In the genomic region with DNA sequence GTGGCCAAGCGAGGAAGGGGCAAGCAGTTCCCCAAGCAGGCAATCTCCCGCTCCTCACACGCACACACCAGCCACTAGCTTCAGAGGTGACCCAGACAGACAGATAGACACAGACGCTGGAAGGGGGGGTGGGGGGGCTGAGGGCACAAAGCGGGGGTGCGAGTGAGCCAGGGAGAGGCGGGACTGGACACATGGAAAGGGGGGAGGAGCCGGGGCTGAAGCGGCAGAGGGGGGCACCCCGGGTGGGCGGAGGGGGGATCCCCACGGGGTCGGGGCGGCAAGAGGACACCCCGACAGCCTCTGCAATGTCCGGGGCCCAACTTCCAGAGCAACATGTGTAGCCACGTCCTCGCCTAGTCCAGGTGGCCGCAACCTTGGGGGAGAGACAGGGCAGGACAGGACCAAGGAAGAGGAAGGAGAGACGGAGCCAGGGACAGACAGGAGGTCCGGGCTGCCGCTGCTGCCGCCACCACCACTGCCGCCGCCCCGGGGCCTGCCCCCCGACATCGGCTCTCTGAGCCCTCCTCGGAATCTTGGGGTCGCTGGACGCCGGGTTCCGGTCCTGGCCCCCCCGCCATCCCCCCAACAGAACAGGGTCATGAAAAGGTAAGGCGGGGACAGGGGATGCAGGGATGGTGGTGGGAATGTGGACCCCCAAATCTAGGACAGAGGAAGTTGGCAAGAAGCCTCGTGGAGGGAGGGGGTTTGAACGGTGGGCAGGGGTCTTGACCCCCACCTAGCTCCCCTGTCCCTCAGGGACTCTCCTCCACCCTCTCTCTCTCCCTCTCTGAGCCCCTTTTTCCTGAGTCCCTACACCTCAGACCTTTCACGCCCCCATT, we compare ENCODE assay signal across 11 cellular contexts. TPM values are rescaled to one million over a fixed set of nuclear protein-coding genes. Genes with fewer than 3 reads are reported as not detected.
DNase-seq lines count a peak whose midpoint lies in the region; ATAC-seq, FAIRE-seq and TF ChIP-seq lines count a peak whose summit lies in the region.
"Had no signal": no experiment of that assay in that cellular context is flagged by ENCODE, and none has a peak within 500 bp of the region (broad histone marks: within the 10 kb centered on the region; RNA-seq: fewer than 3 reads in every experiment).

No MANE protein-coding gene starts in this region.

- peaks cover 39% of the 10 kb centered on the region for H3K4me1 Mint-ChIP-seq in activated T-cell treated with anti-CD3 and anti-CD28 coated beads, Interleukin-2, amount 50 U/mL, for 4 hours (ENCODE audit: low read depth)
- H3K4me1 Mint-ChIP-seq in stimulated activated naive B cell treated with anti-CD40 and anti-IgM and Interleukin-4, amounts not matched to agents 10 μg/mL and 1 μg/mL and 100 μg/mL, for 72 hours = peaks cover 47 to 71% of the 10 kb centered on the region in 2 donors

- H3K27ac ChIP-seq in fibroblast of lung (ENCODE audit: insufficient read depth, low read length) = no peak overlapping the region

- H3K27me3 Mint-ChIP-seq in activated T-cell treated with anti-CD3 and anti-CD28 coated beads, Interleukin-2, amount 50 U/mL, for 4 hours (ENCODE audit: low read depth) = peaks cover 33% of the 10 kb centered on the region
- peaks cover 46 to 47% of the 10 kb centered on the region in 2 donors for H3K27me3 Mint-ChIP-seq in stimulated activated naive B cell treated with anti-CD40 and anti-IgM and Interleukin-4, amounts not matched to agents 10 μg/mL and 1 μg/mL and 100 μg/mL, for 72 hours

- peak overlapping the region; percentile 59 for H3K4me3 Mint-ChIP-seq in activated T-cell treated with anti-CD3 and anti-CD28 coated beads, Interleukin-2, amount 50 U/mL, for 4 hours
- peak overlapping the region; percentile 65 to 78 for H3K4me3 Mint-ChIP-seq in stimulated activated naive B cell treated with anti-CD40 and anti-IgM and Interleukin-4, amounts not matched to agents 10 μg/mL and 1 μg/mL and 100 μg/mL, for 72 hours
- H3K4me3 Mint-ChIP-seq: T-helper 2 cell treated with Interferon-gamma antibody and Interleukin-4, amounts not matched to agents 5 μg/mL and 100 μg/mL, for 36 hours had no signal

- H3K4me2 ChIP-seq in fibroblast of lung (ENCODE audit: extremely low read depth, insufficient read depth, low read length) = peak overlapping the region; percentile 48

- no peak for TF ChIP-seq CTCF in fibroblast of lung (conservative IDR thresholded peaks at IDR 0.05 in 1 of 2, IDR thresholded peaks at IDR 0.05 in 1 of 2; ENCODE audit: low read depth in 1 of 2, low read length in 2 of 2)

- FAIRE-seq in GM12892 (lab: Jason Lieb, UNC) = no peak
- FAIRE-seq: frontal cortex had no signal

- no peak for TF ChIP-seq POLR2A in GM12892 (IDR thresholded peaks at IDR 0.05; ENCODE audit: low read depth, low read length)

- H3K27me3 ChIP-seq in fibroblast of lung (ENCODE audit: control insufficient read depth, insufficient read depth, low read length) = peaks cover 32% of the 10 kb centered on the region

- H3K36me3 Mint-ChIP-seq in activated T-cell treated with anti-CD3 and anti-CD28 coated beads, Interleukin-2, amount 50 U/mL, for 4 hours (ENCODE audit: insufficient read depth) = no peaks in the 10 kb centered on the region
- H3K36me3 Mint-ChIP-seq in stimulated activated naive B cell treated with anti-CD40 and anti-IgM and Interleukin-4, amounts not matched to agents 10 μg/mL and 1 μg/mL and 100 μg/mL, for 72 hours = peaks cover 3 to 10% of the 10 kb centered on the region in 2 donors

- H2AFZ ChIP-seq in fibroblast of lung (ENCODE audit: low read length) = no peak overlapping the region

- H3K4me3 ChIP-seq in fibroblast of lung (replicated peaks in 1 of 4; ENCODE audit: control extremely low read depth in 1 of 4, insufficient read depth in 1 of 4, low read depth in 3 of 4, low read length in 4 of 4) = no peak overlapping the region

- DNase-seq in activated T-cell treated with anti-CD3 and anti-CD28 coated beads, Interleukin-2, amount 50 U/mL, for 4 hours = no peak
- DNase-seq in activated T-cell treated with anti-CD3 and anti-CD28 coated beads, Interleukin-2, amount 50 U/mL, for 1 hour = no peak
- DNase-seq in fibroblast of lung (ENCODE audit: low read depth in 2 of 2) (no peak), GM12892 (ENCODE audit: insufficient read length) (no peak)
- no peak for DNase-seq in stimulated activated naive B cell treated with anti-CD40 and anti-IgM and Interleukin-4, amounts not matched to agents 10 μg/mL and 1 μg/mL and 100 μg/mL, for 72 hours
- no peak for DNase-seq in stimulated activated CD4-positive, alpha-beta T cell treated with anti-CD3 and anti-CD28 coated beads, Interleukin-1b, Interleukin-23, amount 100 ng/mL, for 48 hours

- no peaks in the 10 kb centered on the region for H3K36me3 ChIP-seq in fibroblast of lung (ENCODE audit: control insufficient read depth, insufficient read depth, low read length)

- peaks cover 15% of the 10 kb centered on the region for H3K79me2 ChIP-seq in fibroblast of lung (ENCODE audit: control insufficient read depth, insufficient read depth, low read length)

- no peaks in the 10 kb centered on the region for H4K20me1 ChIP-seq in fibroblast of lung (ENCODE audit: control insufficient read depth, extremely low read depth, insufficient read depth, low read length)

- H3K9me3 ChIP-seq in fibroblast of lung (ENCODE audit: control insufficient read depth, insufficient read depth, low read depth, low read length) = no peaks in the 10 kb centered on the region

- no peaks in the 10 kb centered on the region for H3K4me1 ChIP-seq in fibroblast of lung (ENCODE audit: control insufficient read depth, extremely low read depth, insufficient read depth, low read length)

- H3K9me3 Mint-ChIP-seq in activated T-cell treated with anti-CD3 and anti-CD28 coated beads, Interleukin-2, amount 50 U/mL, for 4 hours = peaks cover 3% of the 10 kb centered on the region
- peaks cover 5 to 6% of the 10 kb centered on the region in 2 donors for H3K9me3 Mint-ChIP-seq in stimulated activated naive B cell treated with anti-CD40 and anti-IgM and Interleukin-4, amounts not matched to agents 10 μg/mL and 1 μg/mL and 100 μg/mL, for 72 hours
- H3K9me3 Mint-ChIP-seq: T-helper 2 cell treated with Interferon-gamma antibody and Interleukin-4, amounts not matched to agents 5 μg/mL and 100 μg/mL, for 36 hours had no signal

- no peak overlapping the region for H3K9ac ChIP-seq in fibroblast of lung (ENCODE audit: insufficient read depth, low read length)

- H3K27ac Mint-ChIP-seq in stimulated activated naive B cell treated with anti-CD40 and anti-IgM and Interleukin-4, amounts not matched to agents 10 μg/mL and 1 μg/mL and 100 μg/mL, for 72 hours = peak overlapping the region; percentile 59

- ATAC-seq in activated T-cell treated with anti-CD3 and anti-CD28 coated beads, Interleukin-2, amount 50 U/mL, for 4 hours = no peak
- ATAC-seq in SK-N-SH treated with all-trans-retinoic acid at 6 μM for 48 hours (peak; percentile 5; the same call in 1 of the 3 replicates), HG02852 (IDR thresholded peaks at IDR 0.05; ENCODE audit: unreplicated experiment) (no peak)
- no peak for ATAC-seq in stimulated activated naive B cell treated with anti-CD40 and anti-IgM and Interleukin-4, amounts not matched to agents 10 μg/mL and 1 μg/mL and 100 μg/mL, for 72 hours (replicated peaks)

TF ChIP-seq in SK-N-SH treated with all-trans-retinoic acid at 6 μM for 48 hours, 23 proteins besides CTCF, POLR2A, EP300 and RAD21 (continues in another document):
- TF ChIP-seq, protein P1, sequence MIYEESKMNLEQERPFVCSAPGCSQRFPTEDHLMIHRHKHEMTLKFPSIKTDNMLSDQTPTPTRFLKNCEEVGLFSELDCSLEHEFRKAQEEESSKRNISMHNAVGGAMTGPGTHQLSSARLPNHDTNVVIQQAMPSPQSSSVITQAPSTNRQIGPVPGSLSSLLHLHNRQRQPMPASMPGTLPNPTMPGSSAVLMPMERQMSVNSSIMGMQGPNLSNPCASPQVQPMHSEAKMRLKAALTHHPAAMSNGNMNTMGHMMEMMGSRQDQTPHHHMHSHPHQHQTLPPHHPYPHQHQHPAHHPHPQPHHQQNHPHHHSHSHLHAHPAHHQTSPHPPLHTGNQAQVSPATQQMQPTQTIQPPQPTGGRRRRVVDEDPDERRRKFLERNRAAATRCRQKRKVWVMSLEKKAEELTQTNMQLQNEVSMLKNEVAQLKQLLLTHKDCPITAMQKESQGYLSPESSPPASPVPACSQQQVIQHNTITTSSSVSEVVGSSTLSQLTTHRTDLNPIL (CRISPR knock-in tag; IDR thresholded peaks at IDR 0.05; ENCODE audit: low read depth) = no peak

RNA-seq across cellular contexts. Expression of a gene that starts 1.1 kb away (rescaled TPM):
- total RNA-seq in activated T-cell treated with anti-CD3 and anti-CD28 coated beads, Interleukin-2, amount 50 U/mL, for 4 hours = under 1 TPM; 0.11 to 0.14 (median 0.13) TPM
- under 0.01 TPM in 2 replicates for total RNA-seq in fibroblast of lung
- polyA plus RNA-seq in fibroblast of lung = 0.08 and 0.09 TPM in 2 replicates
- 0.54 and 0.63 TPM in 2 replicates for polyA plus RNA-seq in fibroblast of lung (2012)
- 0.98 and 1.4 TPM in 2 replicates for polyA minus RNA-seq in fibroblast of lung (ENCODE audit: low replicate concordance)
- polyA plus RNA-seq in GM12892 (2012; ENCODE audit: missing spikeins) = 0.08 TPM

RNA-seq across cellular contexts. Expression of a gene that starts 3.2 kb away (rescaled TPM):
- 10 to 100 TPM; 58.6 to 63.8 (median 61.3) TPM for total RNA-seq in activated T-cell treated with anti-CD3 and anti-CD28 coated beads, Interleukin-2, amount 50 U/mL, for 4 hours
- 42.4 and 59.0 TPM in 2 replicates for total RNA-seq in fibroblast of lung
- 145 TPM in 2 replicates for polyA plus RNA-seq in fibroblast of lung
- 220 and 240 TPM in 2 replicates for polyA plus RNA-seq in fibroblast of lung (2012)
- 405 and 524 TPM in 2 replicates for polyA minus RNA-seq in fibroblast of lung (ENCODE audit: low replicate concordance)
- polyA plus RNA-seq in GM12892 (2012; ENCODE audit: missing spikeins) = 31.9 TPM

RNA-seq across cellular contexts. Expression of a gene that starts 30.4 kb away (rescaled TPM):
- total RNA-seq in activated T-cell treated with anti-CD3 and anti-CD28 coated beads, Interleukin-2, amount 50 U/mL, for 4 hours = not detected
- not detected in 2 replicates for total RNA-seq in fibroblast of lung
- not detected in 2 replicates for polyA plus RNA-seq in fibroblast of lung
- polyA plus RNA-seq in fibroblast of lung (2012) = not detected in 2 replicates
- polyA minus RNA-seq in fibroblast of lung (ENCODE audit: low replicate concordance) = not detected in 2 replicates
- polyA plus RNA-seq in GM12892 (2012; ENCODE audit: missing spikeins) = not detected
- total RNA-seq: frontal cortex, myocyte had no signal

RNA-seq across cellular contexts. Expression of a gene that starts 30.8 kb away (rescaled TPM):
- total RNA-seq in activated T-cell treated with anti-CD3 and anti-CD28 coated beads, Interleukin-2, amount 50 U/mL, for 4 hours = 1 to 10 TPM; 5.2 to 6.4 (median 5.6) TPM
- 2.8 and 8.3 TPM in 2 replicates for total RNA-seq in fibroblast of lung
- polyA plus RNA-seq in fibroblast of lung = 3.9 and 4.0 TPM in 2 replicates
- 3.7 and 5.2 TPM in 2 replicates for polyA plus RNA-seq in fibroblast of lung (2012)
- polyA minus RNA-seq in fibroblast of lung (ENCODE audit: low replicate concordance) = 5.4 and 12.3 TPM in 2 replicates
- polyA plus RNA-seq in GM12892 (2012; ENCODE audit: missing spikeins) = 7.5 TPM

RNA-seq across cellular contexts. Expression of a gene that starts 51.2 kb away (rescaled TPM):
- total RNA-seq in activated T-cell treated with anti-CD3 and anti-CD28 coated beads, Interleukin-2, amount 50 U/mL, for 4 hours = 100 to 1,000 TPM; 175 to 192 (median 187) TPM
- 9.1 and 12.1 TPM in 2 replicates for total RNA-seq in fibroblast of lung
- polyA plus RNA-seq in fibroblast of lung = 14.7 and 21.9 TPM in 2 replicates
- 17.6 and 32.0 TPM in 2 replicates for polyA plus RNA-seq in fibroblast of lung (2012)
- 12.0 and 19.1 TPM in 2 replicates for polyA minus RNA-seq in fibroblast of lung (ENCODE audit: low replicate concordance)
- 11.2 TPM for polyA plus RNA-seq in GM12892 (2012; ENCODE audit: missing spikeins)
